In the genomic region with DNA sequence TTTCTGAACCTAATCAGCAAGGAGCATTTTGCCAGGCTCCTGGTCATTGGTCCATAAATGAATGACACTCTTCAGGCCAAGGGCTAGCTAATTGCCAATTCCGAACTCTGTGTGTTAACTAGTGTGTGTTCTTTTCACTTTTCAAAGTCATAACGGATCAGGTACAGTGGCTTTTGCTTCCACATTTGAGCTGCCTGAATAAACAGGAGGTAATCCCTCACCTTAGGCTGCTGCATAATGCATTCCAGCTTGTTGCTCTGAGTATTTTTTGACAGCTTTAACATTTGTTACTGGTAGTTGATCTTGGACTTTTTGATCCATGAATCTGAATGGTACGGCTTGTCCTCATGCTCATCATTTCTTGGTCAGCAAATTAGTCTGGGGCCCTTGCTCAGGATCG, we compare ENCODE assay signal across 1 cellular context.
TF ChIP-seq lines count a peak whose summit lies in the region.

No MANE protein-coding gene starts in this region.

TF ChIP-seq in HepG2, 621 proteins besides CTCF, POLR2A, EP300 and RAD21:
- TF ChIP-seq, protein P1, sequence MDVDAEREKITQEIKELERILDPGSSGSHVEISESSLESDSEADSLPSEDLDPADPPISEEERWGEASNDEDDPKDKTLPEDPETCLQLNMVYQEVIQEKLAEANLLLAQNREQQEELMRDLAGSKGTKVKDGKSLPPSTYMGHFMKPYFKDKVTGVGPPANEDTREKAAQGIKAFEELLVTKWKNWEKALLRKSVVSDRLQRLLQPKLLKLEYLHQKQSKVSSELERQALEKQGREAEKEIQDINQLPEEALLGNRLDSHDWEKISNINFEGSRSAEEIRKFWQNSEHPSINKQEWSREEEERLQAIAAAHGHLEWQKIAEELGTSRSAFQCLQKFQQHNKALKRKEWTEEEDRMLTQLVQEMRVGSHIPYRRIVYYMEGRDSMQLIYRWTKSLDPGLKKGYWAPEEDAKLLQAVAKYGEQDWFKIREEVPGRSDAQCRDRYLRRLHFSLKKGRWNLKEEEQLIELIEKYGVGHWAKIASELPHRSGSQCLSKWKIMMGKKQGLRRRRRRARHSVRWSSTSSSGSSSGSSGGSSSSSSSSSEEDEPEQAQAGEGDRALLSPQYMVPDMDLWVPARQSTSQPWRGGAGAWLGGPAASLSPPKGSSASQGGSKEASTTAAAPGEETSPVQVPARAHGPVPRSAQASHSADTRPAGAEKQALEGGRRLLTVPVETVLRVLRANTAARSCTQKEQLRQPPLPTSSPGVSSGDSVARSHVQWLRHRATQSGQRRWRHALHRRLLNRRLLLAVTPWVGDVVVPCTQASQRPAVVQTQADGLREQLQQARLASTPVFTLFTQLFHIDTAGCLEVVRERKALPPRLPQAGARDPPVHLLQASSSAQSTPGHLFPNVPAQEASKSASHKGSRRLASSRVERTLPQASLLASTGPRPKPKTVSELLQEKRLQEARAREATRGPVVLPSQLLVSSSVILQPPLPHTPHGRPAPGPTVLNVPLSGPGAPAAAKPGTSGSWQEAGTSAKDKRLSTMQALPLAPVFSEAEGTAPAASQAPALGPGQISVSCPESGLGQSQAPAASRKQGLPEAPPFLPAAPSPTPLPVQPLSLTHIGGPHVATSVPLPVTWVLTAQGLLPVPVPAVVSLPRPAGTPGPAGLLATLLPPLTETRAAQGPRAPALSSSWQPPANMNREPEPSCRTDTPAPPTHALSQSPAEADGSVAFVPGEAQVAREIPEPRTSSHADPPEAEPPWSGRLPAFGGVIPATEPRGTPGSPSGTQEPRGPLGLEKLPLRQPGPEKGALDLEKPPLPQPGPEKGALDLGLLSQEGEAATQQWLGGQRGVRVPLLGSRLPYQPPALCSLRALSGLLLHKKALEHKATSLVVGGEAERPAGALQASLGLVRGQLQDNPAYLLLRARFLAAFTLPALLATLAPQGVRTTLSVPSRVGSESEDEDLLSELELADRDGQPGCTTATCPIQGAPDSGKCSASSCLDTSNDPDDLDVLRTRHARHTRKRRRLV (CRISPR knock-in tag; IDR thresholded peaks at IDR 0.05) = no peak
- TF ChIP-seq SP4 (CRISPR knock-in tag; IDR thresholded peaks at IDR 0.05) = no peak
- TF ChIP-seq ZNF567 (CRISPR knock-in tag; IDR thresholded peaks at IDR 0.05; ENCODE audit: borderline replicate concordance) = no peak
- TF ChIP-seq POGZ (CRISPR knock-in tag; IDR thresholded peaks at IDR 0.05) = no peak
- no peak for TF ChIP-seq SALL2 (CRISPR knock-in tag; IDR thresholded peaks at IDR 0.05)
- no peak for TF ChIP-seq ESRRA (CRISPR knock-in tag; IDR thresholded peaks at IDR 0.05; ENCODE audit: low read depth)
- no peak for TF ChIP-seq ZNF782 (CRISPR knock-in tag; IDR thresholded peaks at IDR 0.05; ENCODE audit: borderline replicate concordance)
- TF ChIP-seq ZNF556 (CRISPR knock-in tag; IDR thresholded peaks at IDR 0.05; ENCODE audit: borderline replicate concordance) = no peak
- TF ChIP-seq, protein P2, sequence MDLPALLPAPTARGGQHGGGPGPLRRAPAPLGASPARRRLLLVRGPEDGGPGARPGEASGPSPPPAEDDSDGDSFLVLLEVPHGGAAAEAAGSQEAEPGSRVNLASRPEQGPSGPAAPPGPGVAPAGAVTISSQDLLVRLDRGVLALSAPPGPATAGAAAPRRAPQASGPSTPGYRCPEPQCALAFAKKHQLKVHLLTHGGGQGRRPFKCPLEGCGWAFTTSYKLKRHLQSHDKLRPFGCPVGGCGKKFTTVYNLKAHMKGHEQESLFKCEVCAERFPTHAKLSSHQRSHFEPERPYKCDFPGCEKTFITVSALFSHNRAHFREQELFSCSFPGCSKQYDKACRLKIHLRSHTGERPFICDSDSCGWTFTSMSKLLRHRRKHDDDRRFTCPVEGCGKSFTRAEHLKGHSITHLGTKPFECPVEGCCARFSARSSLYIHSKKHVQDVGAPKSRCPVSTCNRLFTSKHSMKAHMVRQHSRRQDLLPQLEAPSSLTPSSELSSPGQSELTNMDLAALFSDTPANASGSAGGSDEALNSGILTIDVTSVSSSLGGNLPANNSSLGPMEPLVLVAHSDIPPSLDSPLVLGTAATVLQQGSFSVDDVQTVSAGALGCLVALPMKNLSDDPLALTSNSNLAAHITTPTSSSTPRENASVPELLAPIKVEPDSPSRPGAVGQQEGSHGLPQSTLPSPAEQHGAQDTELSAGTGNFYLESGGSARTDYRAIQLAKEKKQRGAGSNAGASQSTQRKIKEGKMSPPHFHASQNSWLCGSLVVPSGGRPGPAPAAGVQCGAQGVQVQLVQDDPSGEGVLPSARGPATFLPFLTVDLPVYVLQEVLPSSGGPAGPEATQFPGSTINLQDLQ (CRISPR knock-in tag; IDR thresholded peaks at IDR 0.05) = no peak
- no peak for TF ChIP-seq CC2D1A (CRISPR knock-in tag; IDR thresholded peaks at IDR 0.05)
- TF ChIP-seq, protein P3, sequence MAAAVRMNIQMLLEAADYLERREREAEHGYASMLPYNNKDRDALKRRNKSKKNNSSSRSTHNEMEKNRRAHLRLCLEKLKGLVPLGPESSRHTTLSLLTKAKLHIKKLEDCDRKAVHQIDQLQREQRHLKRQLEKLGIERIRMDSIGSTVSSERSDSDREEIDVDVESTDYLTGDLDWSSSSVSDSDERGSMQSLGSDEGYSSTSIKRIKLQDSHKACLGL (CRISPR knock-in tag; IDR thresholded peaks at IDR 0.05) = no peak
- no peak for TF ChIP-seq GTF3A (CRISPR knock-in tag; conservative IDR thresholded peaks at IDR 0.05)
